Comparison of ENCODE assay signal across 31 cellular contexts in the genomic region with DNA sequence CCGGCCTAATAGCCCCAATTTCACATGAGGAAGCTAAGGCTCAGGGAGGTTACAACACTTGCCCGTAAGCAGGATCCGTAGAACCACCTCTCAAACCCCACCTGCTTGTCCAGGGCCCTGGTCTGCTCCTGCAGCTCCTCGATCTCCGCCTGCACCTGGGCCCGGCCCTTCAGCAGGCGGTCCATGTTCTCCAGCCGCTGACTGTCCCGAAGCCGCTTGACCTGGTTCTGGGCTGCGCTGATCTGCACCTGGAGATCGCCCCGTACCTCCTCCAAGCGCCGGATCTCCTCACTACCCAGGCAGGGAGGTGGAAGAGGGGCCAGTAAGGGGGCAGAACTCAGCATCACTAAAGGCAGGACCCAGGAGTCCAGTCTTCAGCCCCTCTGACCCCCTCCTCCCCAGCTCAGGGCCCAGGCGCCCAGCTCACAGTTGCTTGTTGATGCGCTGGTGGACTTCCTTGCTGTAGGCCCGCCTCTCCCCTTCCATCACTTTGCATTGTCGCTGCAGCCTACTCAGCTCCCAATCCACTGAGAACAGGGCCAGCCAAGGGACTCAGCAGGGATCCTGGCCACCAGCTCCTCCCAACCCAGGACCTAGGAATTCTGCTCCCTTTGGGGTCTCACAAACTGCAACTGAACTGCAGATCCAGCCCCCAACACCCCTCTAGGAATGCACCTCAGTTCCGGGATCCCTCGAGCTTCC. TPM values are rescaled to one million over a fixed set of nuclear protein-coding genes. Genes with fewer than 3 reads are reported as not detected.
"Had no signal": no experiment of that assay in that cellular context is flagged by ENCODE, and none has a peak within 500 bp of the region (broad histone marks: within the 10 kb centered on the region; RNA-seq: fewer than 3 reads in every experiment).

No MANE protein-coding gene starts in this region.

- H3K36me3 Mint-ChIP-seq: activated CD4-positive, alpha-beta memory T cell treated with anti-CD3 and anti-CD28 coated beads for 36 hours; activated naive CD4-positive, alpha-beta T cell treated with anti-CD3 and anti-CD28 coated beads, Interleukin-2, amount 50 U/mL, for 24 hours; mesothelial cell of epicardium; naive B cell; T-cell had no signal

- H3K4me3 ChIP-seq: breast epithelium, esophagus squamous epithelium, pancreas, prostate gland, smooth muscle cell, transverse colon had no signal

- DNase-seq: activated CD4-positive, alpha-beta memory T cell treated with anti-CD3 and anti-CD28 coated beads for 36 hours; activated CD4-positive, alpha-beta T cell treated with anti-CD3 and anti-CD28 coated beads for 4 hours; activated CD8-positive, alpha-beta memory T cell treated with anti-CD3 and anti-CD28 coated beads, Interleukin-2, amount 50 U/mL, for 4 hours; activated naive CD8-positive, alpha-beta T cell treated with anti-CD3 and anti-CD28 coated beads, Interleukin-2, amount 50 U/mL, for 24 hours; activated T-cell treated with anti-CD3 and anti-CD28 coated beads, Interleukin-2, amount 50 U/mL, for 1 hour; amygdala; central memory CD4-positive, alpha-beta T cell; esophagus squamous epithelium; islet precursor cell; left cardiac atrium; left ventricle myocardium superior; mammary epithelial cell; naive B cell; nephron progenitor cell; retina; stimulated activated CD4-positive, alpha-beta T cell treated with anti-CD3 and anti-CD28 coated beads, Interleukin-15, amount 100 ng/mL, for 24 hours; stimulated activated CD4-positive, alpha-beta T cell treated with anti-CD3 and anti-CD28 coated beads, Interleukin-2, amount 100 ng/mL, for 24 hours; stimulated activated naive CD4-positive, alpha-beta T cell treated with Interleukin-2 at 50 U/mL for 16 hours; T-cell; transverse colon had no signal

- H3K27me3 Mint-ChIP-seq: activated CD4-positive, alpha-beta memory T cell treated with anti-CD3 and anti-CD28 coated beads for 36 hours; activated naive CD4-positive, alpha-beta T cell treated with anti-CD3 and anti-CD28 coated beads, Interleukin-2, amount 50 U/mL, for 24 hours; activated naive CD8-positive, alpha-beta T cell treated with anti-CD3 and anti-CD28 coated beads, Interleukin-2, amount 50 U/mL, for 24 hours; naive B cell; T-cell had no signal

- H3K9me3 ChIP-seq: breast epithelium, esophagus squamous epithelium, pancreas, prostate gland, transverse colon had no signal

- H3K4me2 ChIP-seq: smooth muscle cell had no signal

- H3K27ac ChIP-seq: breast epithelium, epithelial cell of prostate, esophagus squamous epithelium, pancreas, prostate gland, transverse colon, VCaP had no signal

- H3K9me3 Mint-ChIP-seq: activated CD4-positive, alpha-beta memory T cell treated with anti-CD3 and anti-CD28 coated beads for 36 hours; activated naive CD4-positive, alpha-beta T cell treated with anti-CD3 and anti-CD28 coated beads, Interleukin-2, amount 50 U/mL, for 24 hours; activated naive CD8-positive, alpha-beta T cell treated with anti-CD3 and anti-CD28 coated beads, Interleukin-2, amount 50 U/mL, for 24 hours; mesothelial cell of epicardium; naive B cell; nephron progenitor cell; T-cell had no signal

- H3K36me3 ChIP-seq: breast epithelium, esophagus squamous epithelium, pancreas, prostate gland, transverse colon had no signal

- H3K4me3 Mint-ChIP-seq: activated CD4-positive, alpha-beta memory T cell treated with anti-CD3 and anti-CD28 coated beads for 36 hours; activated naive CD4-positive, alpha-beta T cell treated with anti-CD3 and anti-CD28 coated beads, Interleukin-2, amount 50 U/mL, for 24 hours; activated naive CD8-positive, alpha-beta T cell treated with anti-CD3 and anti-CD28 coated beads, Interleukin-2, amount 50 U/mL, for 24 hours; mesothelial cell of epicardium; naive B cell; T-cell had no signal

- H3K27me3 ChIP-seq: breast epithelium, esophagus squamous epithelium, pancreas, transverse colon had no signal

- H3K27ac Mint-ChIP-seq: activated CD4-positive, alpha-beta memory T cell treated with anti-CD3 and anti-CD28 coated beads for 36 hours; activated naive CD4-positive, alpha-beta T cell treated with anti-CD3 and anti-CD28 coated beads, Interleukin-2, amount 50 U/mL, for 24 hours; activated naive CD8-positive, alpha-beta T cell treated with anti-CD3 and anti-CD28 coated beads, Interleukin-2, amount 50 U/mL, for 24 hours; mesothelial cell of epicardium; naive B cell; T-cell had no signal

- ATAC-seq: activated naive CD8-positive, alpha-beta T cell treated with anti-CD3 and anti-CD28 coated beads, Interleukin-2, amount 50 U/mL, for 24 hours; left cardiac atrium; left ventricle myocardium superior; pancreas; T-cell had no signal

RNA-seq across cellular contexts. Expression of gene SYNGR4, which starts 45.7 kb away (rescaled TPM):
- total RNA-seq: activated CD8-positive, alpha-beta memory T cell treated with anti-CD3 and anti-CD28 coated beads for 36 hours; breast epithelium; esophagus squamous epithelium; frontal cortex; left cardiac atrium; left ventricle myocardium superior; mammary epithelial cell; mesothelial cell of epicardium; smooth muscle cell; T-cell; temporal lobe; transverse colon had no signal
- polyA plus RNA-seq: mammary epithelial cell, smooth muscle cell had no signal

RNA-seq across cellular contexts. Expression of gene ZNF114, which starts 48.6 kb away (rescaled TPM):
- total RNA-seq: esophagus squamous epithelium, transverse colon had no signal
